Comparison of ENCODE assay signal across 8 cellular contexts in genomic region chr2:176088048-176088936, GRCh38. TPM values are rescaled to one million over a fixed set of nuclear protein-coding genes. Genes with fewer than 3 reads are reported as not detected.
DNase-seq lines count a peak whose midpoint lies in the region; ATAC-seq and TF ChIP-seq lines count a peak whose summit lies in the region.

No MANE protein-coding gene starts in this region.

- peaks cover 87% of the 10 kb centered on the region for H4K20me1 ChIP-seq in neural progenitor cell (ENCODE audit: low read depth)

- 0 out of 2 replicates have a peak, but pooled peaks cover under 1% of the 10 kb centered on the region for H3K9me3 ChIP-seq in ES-I3 (ENCODE audit: control insufficient read depth, insufficient read depth, low read length)
- no peaks in the 10 kb centered on the region for H3K9me3 ChIP-seq in neural progenitor cell (ENCODE audit: low read depth)

- H3K36me3 Mint-ChIP-seq in neural progenitor cell: no peaks in the 10 kb centered on the region

- peak overlapping the region; percentile 89 for H2AFZ ChIP-seq in neural progenitor cell (replicated peaks)

- peaks cover 90% of the 10 kb centered on the region for H3K27me3 Mint-ChIP-seq in neural progenitor cell (ENCODE audit: insufficient read depth, low read depth)

- no peaks in the 10 kb centered on the region for H3K36me3 ChIP-seq in ES-I3 (ENCODE audit: insufficient read depth, low read length)
- H3K36me3 ChIP-seq in neural progenitor cell: no peaks in the 10 kb centered on the region

- peak overlapping the region; percentile 79 for H3K4me2 ChIP-seq in neural progenitor cell

- no peak overlapping the region; the same call in 1 of the 2 replicates for H3K4me3 ChIP-seq in LNCaP clone FGC (ENCODE audit: low read depth, low read length)
- H3K4me3 ChIP-seq in foreskin fibroblast (ENCODE audit: low read depth in 1 of 2, low read length in 2 of 2): peak overlapping the region; percentile 33 to 47
- peak overlapping the region; percentile 41 for H3K4me3 ChIP-seq in neural progenitor cell

- peak; percentile 94 for DNase-seq in 8988T
- no peak for DNase-seq in LNCaP clone FGC (ENCODE audit: low read depth)
- peak; percentile 43 to 80 for DNase-seq in foreskin fibroblast
- DNase-seq in neural progenitor cell (ENCODE audit: low spot score): peak; percentile 76

- no peak overlapping the region for H3K27ac Mint-ChIP-seq in neural progenitor cell

- TF ChIP-seq CTCF in LNCaP clone FGC (IDR thresholded peaks at IDR 0.05; ENCODE audit: control insufficient read depth, extremely low read depth, insufficient read depth) (peak; percentile 86), VCaP (conservative IDR thresholded peaks at IDR 0.05) (peak; percentile 93), foreskin fibroblast (IDR thresholded peaks at IDR 0.05; ENCODE audit: low read depth, low read length) (peak; percentile 84), neural progenitor cell (IDR thresholded peaks at IDR 0.05) (peak; percentile 71)

- no peaks in the 10 kb centered on the region for H3F3A ChIP-seq in neural progenitor cell (ENCODE audit: low read depth)

- H3K27me3 ChIP-seq in neural progenitor cell: peaks cover 100% of the 10 kb centered on the region

- peak overlapping the region; percentile 43; the same call in 1 of the 2 replicates for H3K9ac ChIP-seq in ES-I3 (ENCODE audit: low read depth, low read length)
- no peak overlapping the region for H3K9ac ChIP-seq in neural progenitor cell

- H3K4me1 ChIP-seq in ES-I3 (ENCODE audit: insufficient read depth, low read length): no peaks in the 10 kb centered on the region
- H3K4me1 ChIP-seq in neural progenitor cell: peaks cover under 1% of the 10 kb centered on the region

- H3K27ac ChIP-seq in VCaP (peak overlapping the region; percentile 54), neural progenitor cell (no peak overlapping the region)

- no peak for ATAC-seq in HG02884 (IDR thresholded peaks at IDR 0.05; ENCODE audit: unreplicated experiment)
- no peak for ATAC-seq in HG03095 (IDR thresholded peaks at IDR 0.05; ENCODE audit: unreplicated experiment)

- peak overlapping the region; percentile 82 for H3K4me3 Mint-ChIP-seq in neural progenitor cell

- H3K9me3 Mint-ChIP-seq in neural progenitor cell: peaks cover 6% of the 10 kb centered on the region

- H3K79me2 ChIP-seq in neural progenitor cell (ENCODE audit: low read depth): no peaks in the 10 kb centered on the region

- peaks cover 8% of the 10 kb centered on the region for H3K4me1 Mint-ChIP-seq in neural progenitor cell

RNA-seq across cellular contexts. Expression of gene HOXD13, which starts 4.2 kb away (rescaled TPM):
- total RNA-seq in neural progenitor cell (ENCODE audit: low replicate concordance): not detected in 2 replicates

RNA-seq across cellular contexts. Expression of gene EVX2, which starts 4.5 kb away (rescaled TPM):
- total RNA-seq in neural progenitor cell (ENCODE audit: low replicate concordance): not detected in 2 replicates

RNA-seq across cellular contexts. Expression of gene HOXD12, which starts 11.3 kb away (rescaled TPM):
- total RNA-seq in neural progenitor cell (ENCODE audit: low replicate concordance): not detected in 2 replicates

RNA-seq across cellular contexts. Expression of gene HOXD11, which starts 18.8 kb away (rescaled TPM):
- total RNA-seq in neural progenitor cell (ENCODE audit: low replicate concordance): not detected in 2 replicates

RNA-seq across cellular contexts. Expression of gene HOXD10, which starts 28.3 kb away (rescaled TPM):
- total RNA-seq in neural progenitor cell (ENCODE audit: low replicate concordance): not detected in 2 replicates
